24 cellular contexts compared by ENCODE assay signal in genomic region chr7:90843467-90843866, GRCh38.
"Had no signal": no experiment of that assay in that cellular context is flagged by ENCODE, and none has a peak within 500 bp of the region (broad histone marks: within the 10 kb centered on the region; RNA-seq: fewer than 3 reads in every experiment).

No MANE protein-coding gene starts in this region.

- H3K9me3 ChIP-seq: neutrophil, right lobe of liver, testis, upper lobe of right lung, vagina had no signal

- H3K36me3 ChIP-seq: heart right ventricle, neutrophil, right lobe of liver, tibial nerve, upper lobe of right lung, vagina had no signal

- H3K4me1 ChIP-seq: foreskin keratinocyte, right lobe of liver, spleen, testis, upper lobe of right lung, vagina had no signal

- ATAC-seq: esophagus mucosa; foreskin keratinocyte; heart right ventricle; mucosa of descending colon; naive thymus-derived CD8-positive, alpha-beta T cell; right lobe of liver; stimulated activated naive B cell treated with anti-CD40 and anti-IgM and Interleukin-4, amounts not matched to agents 10 μg/mL and 1 μg/mL and 100 μg/mL, for 72 hours; stimulated activated naive CD8-positive, alpha-beta T cell treated with anti-CD3 and anti-CD28 coated beads, Interleukin-15, amount 100 ng/mL, for 72 hours; upper lobe of right lung had no signal

- H3K27me3 ChIP-seq: dorsolateral prefrontal cortex, foreskin keratinocyte, heart right ventricle, neutrophil, right lobe of liver, spleen, testis, tibial nerve, upper lobe of right lung, vagina had no signal

- DNase-seq: cortex of kidney; dorsolateral prefrontal cortex; effector memory CD4-positive, alpha-beta T cell; foreskin keratinocyte; heart right ventricle; kidney glomerular epithelial cell; mammary epithelial cell; mucosa of descending colon; naive thymus-derived CD8-positive, alpha-beta T cell; psoas muscle; retina; right lobe of liver; spleen; stimulated activated CD4-positive, alpha-beta T cell treated with anti-CD3 and anti-CD28 coated beads, Interleukin-15, amount 100 ng/mL, for 24 hours; stimulated activated CD4-positive, alpha-beta T cell treated with anti-CD3 and anti-CD28 coated beads, Interleukin-1b, Interleukin-23, amount 100 ng/mL, for 48 hours; stimulated activated CD4-positive, alpha-beta T cell treated with anti-CD3 and anti-CD28 coated beads, Interleukin-4, amount 100 ng/mL, for 24 hours; stimulated activated naive B cell treated with anti-CD40 and anti-IgM and Interleukin-4, amounts not matched to agents 10 μg/mL and 1 μg/mL and 100 μg/mL, for 72 hours; stimulated activated naive CD8-positive, alpha-beta T cell treated with anti-CD3 and anti-CD28 coated beads, Interleukin-15, amount 100 ng/mL, for 72 hours; testis; upper lobe of right lung had no signal

- H3K4me3 ChIP-seq: dorsolateral prefrontal cortex, heart right ventricle, mucosa of descending colon, psoas muscle, right lobe of liver, spleen, testis, tibial nerve, upper lobe of right lung, vagina had no signal

- H3K27ac ChIP-seq: dorsolateral prefrontal cortex, foreskin keratinocyte, heart right ventricle, neutrophil, right lobe of liver, spleen, testis, tibial nerve, upper lobe of right lung, vagina had no signal
